ENCODE assay signal across 8 cellular contexts in the genomic region with DNA sequence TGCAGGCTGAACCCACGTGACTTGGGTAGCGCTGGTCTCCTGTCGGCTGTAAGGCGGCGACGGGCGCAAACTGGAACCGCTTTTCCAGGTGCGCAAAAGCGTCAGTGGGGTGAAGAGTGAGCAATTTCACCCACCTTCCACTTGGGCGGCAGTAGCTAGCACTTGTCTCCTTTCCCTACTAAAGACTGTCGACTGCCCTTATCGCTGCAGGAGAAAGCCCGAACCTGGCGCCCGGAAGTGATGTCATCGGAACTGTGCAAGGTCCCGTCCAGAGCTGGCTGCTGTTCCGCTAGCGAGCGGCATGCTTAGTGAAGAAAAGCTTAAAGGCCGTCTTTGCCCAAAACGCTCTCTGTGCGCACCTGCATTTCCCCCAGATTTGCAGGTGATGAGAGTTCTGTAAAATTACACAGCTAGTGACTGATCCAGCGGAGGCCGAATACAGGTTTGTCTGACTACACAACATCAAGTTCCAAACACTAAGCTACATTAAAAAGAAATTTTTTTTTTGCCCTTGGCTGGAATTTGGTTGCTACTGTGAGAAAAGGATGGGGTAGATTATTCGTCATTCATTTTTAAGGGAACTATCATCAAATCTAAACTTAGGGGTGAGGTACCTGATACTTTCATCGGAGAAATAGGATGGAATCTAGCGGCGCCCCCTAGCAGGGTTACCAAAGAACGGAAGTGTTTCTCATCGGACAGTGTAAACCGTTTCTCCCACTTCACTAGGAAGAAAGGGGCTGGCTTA. TPM values are rescaled to one million over a fixed set of nuclear protein-coding genes. Genes with fewer than 3 reads are reported as not detected.
DNase-seq lines count a peak whose midpoint lies in the region; ATAC-seq, FAIRE-seq and TF ChIP-seq lines count a peak whose summit lies in the region.

TSS of gene OSGEPL1 (minus strand) at position 242 of the 748 bp plus-strand sequence. CDS start 1,152 bp downstream, outside the sequence.

- intact Hi-C loops in Calu3 (cut with micrococcal nuclease; ENCODE audit: unreplicated experiment) = loop anchor here (5.0 kb wide), 1 partner anchor 100 kb away; the partner anchor contains the start of gene ASNSD1

- no peaks in the 10 kb centered on the region for H3K4me1 Mint-ChIP-seq in Calu3 (ENCODE audit: low read depth, unreplicated experiment)

- H3K27me3 Mint-ChIP-seq in Calu3 (ENCODE audit: unreplicated experiment) = no peaks in the 10 kb centered on the region

- peak within 1 kb of the TSS; percentile 96 for H3K27ac Mint-ChIP-seq in Calu3 (ENCODE audit: unreplicated experiment)

- peak; percentile 59 for TF ChIP-seq CTCF in Calu3 (IDR thresholded peaks at IDR 0.05; ENCODE audit: unreplicated experiment)

- FAIRE-seq in endometrium (lab: Jason Lieb, UNC) = peak; percentile 51

- H3K9me3 ChIP-seq in mesodermal cell (ENCODE audit: control insufficient read depth, low read length) = no peaks in the 10 kb centered on the region

- TSS peak; percentile 79 for BruUV-seq in Calu3 (replicated peaks; lab: Mats Ljungman, UMichigan)

- no peaks in the 10 kb centered on the region for H3K9me3 Mint-ChIP-seq in Calu3 (ENCODE audit: low read depth, unreplicated experiment)

- peak within 1 kb of the TSS; percentile 88 for H3K4me3 ChIP-seq in mesodermal cell (ENCODE audit: extremely low read depth, insufficient read depth, low read length, poor library complexity, severe bottlenecking)

- peak within 1 kb of the TSS; percentile 86 for H3K27ac ChIP-seq in mesodermal cell (ENCODE audit: low read depth, low read length, severe bottlenecking)

- ATAC-seq in GM21381 (IDR thresholded peaks at IDR 0.05; ENCODE audit: unreplicated experiment) = peak; percentile 96

- DNase-seq in Calu3 (peak; percentile 92), HUDEP-2 (lab: John Stamatoyannopoulos, UW; ENCODE audit: unreplicated experiment in 76 of 76) (peak; percentile 21 to 95 (median 90)), NOMO-1 treated with dmso at 0.1 percent for 144 hours (lab: John Stamatoyannopoulos, UW; ENCODE audit: unreplicated experiment) (peak; percentile 94)
- DNase-seq in activated CD8-positive, alpha-beta memory T cell treated with anti-CD3 and anti-CD28 coated beads, Interleukin-2, amount 50 U/mL, for 24 hours (ENCODE audit: extremely low read depth) = peak; percentile 90
- peak; percentile 76 to 87 for DNase-seq in stimulated activated CD8-positive, alpha-beta memory T cell treated with anti-CD3 and anti-CD28 coated beads, Interleukin-15, amount 100 ng/mL, for 4 hours (ENCODE audit: low read depth in 2 of 2)

- peak within 1 kb of the TSS; percentile 89 for H3K4me3 Mint-ChIP-seq in Calu3 (ENCODE audit: low read depth, unreplicated experiment)

- H3K36me3 Mint-ChIP-seq in Calu3 (ENCODE audit: insufficient read depth, unreplicated experiment) = peaks cover 28% of the 10 kb centered on the region

- peaks cover 6% of the 10 kb centered on the region for H3K36me3 ChIP-seq in mesodermal cell (ENCODE audit: control insufficient read depth, insufficient read depth, low read length)

- CTCF ChIA-PET in Calu3 (lab: Charles Lee) = interaction anchor here (0.6 to 2.7 kb wide), 8 partner anchors 10 to 139 kb away, joined by 3 to 12 read pairs (median 4); partner anchors contain the start of gene ASNSD1

- H3K4me1 ChIP-seq in mesodermal cell (ENCODE audit: control insufficient read depth, insufficient read depth, low read length, poor library complexity, severe bottlenecking) = no peaks in the 10 kb centered on the region

- WGBS in mesodermal cell (ENCODE audit: insufficient coverage in 2 of 2), 2 experiments = 0% methylated on average over 18 to 21 of the region's 33 CpGs

RNA-seq across cellular contexts. Expression of gene OSGEPL1, which starts in this region (rescaled TPM):
- total RNA-seq in Calu3 (2022) = 7.5 and 8.6 TPM in 2 replicates
- 13.1 TPM for polyA plus RNA-seq in mesodermal cell (2013, experiment 1 of 2)
- 13.6 TPM for polyA plus RNA-seq in mesodermal cell (2013, experiment 2 of 2)

Comparison
In these comparisons a context has a peak if more than half of its experiments do, and no peak if none do; other contexts are left out.
1. Peak in every context shown above with its lines: DNase-seq, ATAC-seq, H3K4me3 ChIP-seq and H3K27ac ChIP-seq.